ENCODE assay signal across 17 cellular contexts in genomic region chr12:53069621-53070410, GRCh38. TPM values are rescaled to one million over a fixed set of nuclear protein-coding genes. Genes with fewer than 3 reads are reported as not detected.
DNase-seq lines count a peak whose midpoint lies in the region; ATAC-seq, FAIRE-seq and TF ChIP-seq lines count a peak whose summit lies in the region.
"Had no signal": no experiment of that assay in that cellular context is flagged by ENCODE, and none has a peak within 500 bp of the region (broad histone marks: within the 10 kb centered on the region; RNA-seq: fewer than 3 reads in every experiment).

No MANE protein-coding gene starts in this region.

- H3K4me3 ChIP-seq in H7 (ENCODE audit: insufficient read depth, low read depth, low read length) (no peak overlapping the region), iPS-15b (ENCODE audit: low read depth, low read length) (no peak overlapping the region), spleen (no peak overlapping the region)
- H3K4me3 ChIP-seq: SJSA1 had no signal

- TF ChIP-seq CTCF in chondrocyte (IDR thresholded peaks at IDR 0.05) (no peak), spleen (IDR thresholded peaks at IDR 0.05 in 8 of 11, conservative IDR thresholded peaks at IDR 0.05 in 3 of 11) (no peak)

- H3K36me3 ChIP-seq in H7 (replicated peaks; ENCODE audit: control insufficient read depth, insufficient read depth, low read length) (peaks cover 1% of the 10 kb centered on the region), iPS-15b (ENCODE audit: control insufficient read depth, insufficient read depth, low read length) (peaks cover 5% of the 10 kb centered on the region), spleen (peaks cover 0 to 100% (median 38%) of the 10 kb centered on the region in 6 donors)

- H3K4me3 Mint-ChIP-seq in chondrocyte (ENCODE audit: unreplicated experiment): no peak overlapping the region
- H3K4me3 Mint-ChIP-seq: dendritic cell treated with granulocyte-macrophage colony-stimulating factor and Interleukin-4, amounts not matched to agents 40 ng/mL and 50 ng/mL, for 4 days; naive B cell had no signal

- peaks cover 34% of the 10 kb centered on the region for H3K36me3 Mint-ChIP-seq in chondrocyte (ENCODE audit: low read depth)

- DNase-seq in H7: peak; percentile 66
- DNase-seq in chondrocyte (ENCODE audit: low spot score): peak; percentile 47
- no peak for DNase-seq in spleen
- no peak for DNase-seq in COR-L47 (lab: John Stamatoyannopoulos, UW)
- no peak for DNase-seq in HTR-8/SVneo (ENCODE audit: insufficient read length, low spot score)
- no peak for DNase-seq in foreskin melanocyte
- DNase-seq: activated naive CD4-positive, alpha-beta T cell; DMS 273 treated with DMSO at 0.1 percent for 48 hours; MV-4-11; naive B cell had no signal

- H3K27me3 Mint-ChIP-seq in chondrocyte (ENCODE audit: low read depth): no peaks in the 10 kb centered on the region
- H3K27me3 Mint-ChIP-seq: dendritic cell treated with granulocyte-macrophage colony-stimulating factor and Interleukin-4, amounts not matched to agents 40 ng/mL and 50 ng/mL, for 4 days; naive B cell had no signal

- peak overlapping the region; percentile 22 for H3K27ac Mint-ChIP-seq in chondrocyte (ENCODE audit: unreplicated experiment)

- intact Hi-C loops in spleen (cut with DNase I; ENCODE audit: low total_unique reads): loop anchor here (2.0 to 10.0 kb wide), 2 partner anchors 29 to 135 kb away; partner anchors contain the start of gene ITGB7

- no peak for FAIRE-seq in HTR-8/SVneo (lab: Jason Lieb, UNC)
- FAIRE-seq: islet of Langerhans had no signal

- H3K9me3 Mint-ChIP-seq in chondrocyte (ENCODE audit: low read depth): no peaks in the 10 kb centered on the region
- H3K9me3 Mint-ChIP-seq: dendritic cell treated with granulocyte-macrophage colony-stimulating factor and Interleukin-4, amounts not matched to agents 40 ng/mL and 50 ng/mL, for 4 days; naive B cell had no signal

- H3K27me3 ChIP-seq in H7 (ENCODE audit: control insufficient read depth, insufficient read depth, low read length) (no peaks in the 10 kb centered on the region), iPS-15b (ENCODE audit: control insufficient read depth, insufficient read depth, low read length) (no peaks in the 10 kb centered on the region), spleen (replicated peaks in 1 of 7) (no peaks in the 10 kb centered on the region)
- H3K27me3 ChIP-seq: SJSA1 had no signal

- H3K4me1 ChIP-seq in iPS-15b (ENCODE audit: control insufficient read depth, insufficient read depth, low read length) (peaks cover 19% of the 10 kb centered on the region), spleen (peaks cover 25 to 95% (median 73%) of the 10 kb centered on the region in 6 donors)

- H3K9ac ChIP-seq in iPS-15b (ENCODE audit: low read depth, low read length): peak overlapping the region; percentile 47

- H3K4me1 Mint-ChIP-seq in chondrocyte (ENCODE audit: low read depth): peaks cover 71% of the 10 kb centered on the region

- peak overlapping the region in 7 of 8 donors; percentile 46 to 94 (median 79) for H3K27ac ChIP-seq in spleen
- H3K27ac ChIP-seq: SJSA1 had no signal

- WGBS in spleen, 5 donors: 75 to 85% (median 84%) methylated on average over 11 to 12 of the region's 12 CpGs

- no peak for ATAC-seq in HG02678 (IDR thresholded peaks at IDR 0.05; ENCODE audit: unreplicated experiment)

- no peaks in the 10 kb centered on the region for H3K9me3 ChIP-seq in iPS-15b (ENCODE audit: control insufficient read depth, insufficient read depth, low read length)
- H3K9me3 ChIP-seq in spleen: no peaks in the 10 kb centered on the region
- H3K9me3 ChIP-seq: SJSA1 had no signal

- no peak for TF ChIP-seq POLR2A in spleen (IDR thresholded peaks at IDR 0.05)

RNA-seq across cellular contexts. Expression of gene SPRYD3, which starts 9.4 kb away (rescaled TPM):
- total RNA-seq in H7 (2014; rRNA removed; shearing (Covaris generic)): 8.3 and 8.7 TPM in 2 replicates
- total RNA-seq in chondrocyte: 37.1 to 40.2 TPM (median 38.5 TPM) in 3 replicates
- total RNA-seq in spleen: 10 to 100 TPM; 29.2 to 44.5 (median 36.4) TPM
- polyA plus RNA-seq in spleen: 10 to 100 TPM; 10.8 to 31.0 (median 15.9) TPM

RNA-seq across cellular contexts. Expression of gene TNS2, which starts 20.0 kb away (rescaled TPM):
- total RNA-seq in H7 (2014; rRNA removed; shearing (Covaris generic)): 7.6 and 8.7 TPM in 2 replicates
- 104 to 107 TPM (median 105 TPM) in 3 replicates for total RNA-seq in chondrocyte
- total RNA-seq in spleen: 100 to 1,000 TPM in 6 of 7 donors, 10 to 100 TPM in 1; 72.4 to 301 (median 170) TPM
- 100 to 1,000 TPM in 1 of 3 donors, 10 to 100 TPM in 2; 36.6 to 159 (median 67.5) TPM for polyA plus RNA-seq in spleen

RNA-seq across cellular contexts. Expression of gene IGFBP6, which starts 27.7 kb away (rescaled TPM):
- 10.8 and 17.5 TPM in 2 replicates for total RNA-seq in H7 (2014; rRNA removed; shearing (Covaris generic))
- total RNA-seq in chondrocyte: 7.0 to 10.0 TPM (median 8.9 TPM) in 3 replicates
- total RNA-seq in spleen: 100 to 1,000 TPM in 2 of 7 donors, 10 to 100 TPM in 5; 35.2 to 183 (median 75.6) TPM
- polyA plus RNA-seq in spleen: 100 to 1,000 TPM in 2 of 3 donors, 10 to 100 TPM in 1; 37.1 to 144 (median 130) TPM

RNA-seq across cellular contexts. Expression of gene SOAT2, which starts 33.5 kb away (rescaled TPM):
- total RNA-seq in H7 (2014; rRNA removed; shearing (Covaris generic)): not detected in 2 replicates
- total RNA-seq in chondrocyte: not detected in 3 replicates
- under 1 TPM in 6 of 7 donors, not detected in 1; 0.37 to 0.80 (median 0.54) TPM for total RNA-seq in spleen
- polyA plus RNA-seq in spleen: 1 to 10 TPM in 1 of 3 donors, under 1 TPM in 2; 0.52 to 2.2 (median 0.99) TPM
- total RNA-seq: fibroblast of villous mesenchyme, SJSA1, temporal lobe had no signal

Comparison
In these comparisons a context has a peak if more than half of its experiments do, and no peak if none do; other contexts are left out.
1. DNase-seq: peak in H7 (single experiment) and chondrocyte (single experiment); none in spleen (single experiment), COR-L47 (single experiment), HTR-8/SVneo (single experiment) and foreskin melanocyte (single experiment).